In the genomic region with DNA sequence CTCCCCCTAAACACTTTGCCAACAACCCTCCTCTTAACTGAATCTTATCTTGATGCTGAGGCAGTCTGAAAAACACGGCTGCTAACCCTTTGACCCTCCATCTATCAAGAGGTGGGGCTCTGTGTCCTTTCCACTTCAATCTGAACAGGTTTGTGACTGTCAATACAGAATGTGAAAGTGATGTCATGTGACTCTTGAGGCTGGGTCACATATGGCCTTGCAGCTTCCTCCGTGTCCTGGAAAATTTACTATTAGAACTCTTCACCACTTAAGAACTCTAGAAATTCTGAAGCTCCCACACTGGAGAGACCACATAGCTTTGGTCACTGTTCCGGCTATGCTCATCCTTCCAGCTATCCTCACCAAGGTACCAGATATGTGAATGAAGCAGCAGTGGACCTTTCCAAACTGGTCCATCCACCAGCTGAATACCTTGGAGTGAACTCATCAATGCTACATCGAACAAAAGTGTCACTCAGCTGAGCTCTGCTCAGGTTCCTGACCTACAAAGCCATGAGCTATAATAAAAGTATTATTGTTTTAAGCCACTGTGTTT, we compare ENCODE assay signal across 1 cellular context.
A peak's percentile ranks its signal among the peaks of the same experiment; 100 is the strongest.
TF ChIP-seq lines count a peak whose summit lies in the region.

No MANE protein-coding gene starts in this region.

TF ChIP-seq in K562, 482 proteins besides CTCF, POLR2A, EP300 and RAD21 (continued from another document):
- TF ChIP-seq, protein P1, sequence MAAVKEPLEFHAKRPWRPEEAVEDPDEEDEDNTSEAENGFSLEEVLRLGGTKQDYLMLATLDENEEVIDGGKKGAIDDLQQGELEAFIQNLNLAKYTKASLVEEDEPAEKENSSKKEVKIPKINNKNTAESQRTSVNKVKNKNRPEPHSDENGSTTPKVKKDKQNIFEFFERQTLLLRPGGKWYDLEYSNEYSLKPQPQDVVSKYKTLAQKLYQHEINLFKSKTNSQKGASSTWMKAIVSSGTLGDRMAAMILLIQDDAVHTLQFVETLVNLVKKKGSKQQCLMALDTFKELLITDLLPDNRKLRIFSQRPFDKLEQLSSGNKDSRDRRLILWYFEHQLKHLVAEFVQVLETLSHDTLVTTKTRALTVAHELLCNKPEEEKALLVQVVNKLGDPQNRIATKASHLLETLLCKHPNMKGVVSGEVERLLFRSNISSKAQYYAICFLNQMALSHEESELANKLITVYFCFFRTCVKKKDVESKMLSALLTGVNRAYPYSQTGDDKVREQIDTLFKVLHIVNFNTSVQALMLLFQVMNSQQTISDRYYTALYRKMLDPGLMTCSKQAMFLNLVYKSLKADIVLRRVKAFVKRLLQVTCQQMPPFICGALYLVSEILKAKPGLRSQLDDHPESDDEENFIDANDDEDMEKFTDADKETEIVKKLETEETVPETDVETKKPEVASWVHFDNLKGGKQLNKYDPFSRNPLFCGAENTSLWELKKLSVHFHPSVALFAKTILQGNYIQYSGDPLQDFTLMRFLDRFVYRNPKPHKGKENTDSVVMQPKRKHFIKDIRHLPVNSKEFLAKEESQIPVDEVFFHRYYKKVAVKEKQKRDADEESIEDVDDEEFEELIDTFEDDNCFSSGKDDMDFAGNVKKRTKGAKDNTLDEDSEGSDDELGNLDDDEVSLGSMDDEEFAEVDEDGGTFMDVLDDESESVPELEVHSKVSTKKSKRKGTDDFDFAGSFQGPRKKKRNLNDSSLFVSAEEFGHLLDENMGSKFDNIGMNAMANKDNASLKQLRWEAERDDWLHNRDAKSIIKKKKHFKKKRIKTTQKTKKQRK (IDR thresholded peaks at IDR 0.05; ENCODE audit: borderline replicate concordance, low read depth, low read length) = no peak
- TF ChIP-seq, protein P2, sequence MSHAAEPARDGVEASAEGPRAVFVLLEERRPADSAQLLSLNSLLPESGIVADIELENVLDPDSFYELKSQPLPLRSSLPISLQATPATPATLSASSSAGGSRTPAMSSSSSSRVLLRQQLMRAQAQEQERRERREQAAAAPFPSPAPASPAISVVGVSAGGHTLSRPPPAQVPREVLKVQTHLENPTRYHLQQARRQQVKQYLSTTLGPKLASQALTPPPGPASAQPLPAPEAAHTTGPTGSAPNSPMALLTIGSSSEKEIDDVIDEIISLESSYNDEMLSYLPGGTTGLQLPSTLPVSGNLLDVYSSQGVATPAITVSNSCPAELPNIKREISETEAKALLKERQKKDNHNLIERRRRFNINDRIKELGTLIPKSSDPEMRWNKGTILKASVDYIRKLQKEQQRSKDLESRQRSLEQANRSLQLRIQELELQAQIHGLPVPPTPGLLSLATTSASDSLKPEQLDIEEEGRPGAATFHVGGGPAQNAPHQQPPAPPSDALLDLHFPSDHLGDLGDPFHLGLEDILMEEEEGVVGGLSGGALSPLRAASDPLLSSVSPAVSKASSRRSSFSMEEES (CRISPR knock-in tag; IDR thresholded peaks at IDR 0.05) = peak; percentile 92
- TF ChIP-seq RAD51 (IDR thresholded peaks at IDR 0.05; ENCODE audit: borderline replicate concordance, low read depth) (peak; percentile 18; the same call in 1 of the 2 replicates), BHLHE40 (IDR thresholded peaks at IDR 0.05; ENCODE audit: low read length) (0 out of 2 replicates have a peak, but pooled peaks have one; percentile 14), KLF1 (tag; IDR thresholded peaks at IDR 0.05) (no peak), DPF2 (IDR thresholded peaks at IDR 0.05) (0 out of 2 replicates have a peak, but pooled peaks have one; percentile 7)
